In genomic region chr3:57007513-57008415, GRCh38 we compare ENCODE assay signal across 8 cellular contexts. TPM values are rescaled to one million over a fixed set of nuclear protein-coding genes. Genes with fewer than 3 reads are reported as not detected.
DNase-seq lines count a peak whose midpoint lies in the region; ATAC-seq, FAIRE-seq and TF ChIP-seq lines count a peak whose summit lies in the region.

No MANE protein-coding gene starts in this region.

- H3K9ac ChIP-seq in colonic mucosa (ENCODE audit: low read depth in 2 of 2, low read length in 2 of 2): no peak overlapping the region

- peak overlapping the region; percentile 69 for H3K27ac ChIP-seq in colonic mucosa

- H3K9me3 ChIP-seq in colonic mucosa: no peaks in the 10 kb centered on the region

- peaks cover 4% of the 10 kb centered on the region for H3K4me1 ChIP-seq in colonic mucosa

- H3K4me3 ChIP-seq in colonic mucosa: no peak overlapping the region

- DNase-seq in AG08396 (ENCODE audit: low spot score) (peak; percentile 80), NCI-H226 (peak; percentile 35), colonic mucosa (peak; percentile 46), mucosa of gallbladder (ENCODE audit: low spot score) (peak; percentile 63), urothelium cell line (ENCODE audit: low spot score) (peak; percentile 88)

- no peaks in the 10 kb centered on the region for H3K36me3 ChIP-seq in colonic mucosa

- TF ChIP-seq CTCF in colonic mucosa (IDR thresholded peaks at IDR 0.05): no peak

- ATAC-seq in GM19452 (IDR thresholded peaks at IDR 0.05; ENCODE audit: unreplicated experiment) (no peak), HG03025 (IDR thresholded peaks at IDR 0.05; ENCODE audit: low FRiP score, unreplicated experiment) (no peak), GM21825 (IDR thresholded peaks at IDR 0.05; ENCODE audit: unreplicated experiment) (no peak)

- intact Hi-C loops in colonic mucosa (cut with DNase I): no loop called here

- no peak for FAIRE-seq in urothelium cell line (lab: Jason Lieb, UNC)

- H3K27me3 ChIP-seq in colonic mucosa: no peaks in the 10 kb centered on the region

RNA-seq across cellular contexts. Expression of gene SPATA12, which starts 52.7 kb away (rescaled TPM):
- total RNA-seq in colonic mucosa: under 1 TPM in 1 of 2 donors, not detected in 1; 0.27 TPM
- 0.43 TPM for total RNA-seq in mucosa of gallbladder

Comparison
In these comparisons a context has a peak if more than half of its experiments do, and no peak if none do; other contexts are left out.
1. DNase-seq: peak in every context shown above with its lines; median percentile 88 in urothelium cell line; 80 in AG08396; 63 in mucosa of gallbladder; 46 in colonic mucosa; 35 in NCI-H226.